Comparison of ENCODE assay signal across 2 cellular contexts in the genomic region with DNA sequence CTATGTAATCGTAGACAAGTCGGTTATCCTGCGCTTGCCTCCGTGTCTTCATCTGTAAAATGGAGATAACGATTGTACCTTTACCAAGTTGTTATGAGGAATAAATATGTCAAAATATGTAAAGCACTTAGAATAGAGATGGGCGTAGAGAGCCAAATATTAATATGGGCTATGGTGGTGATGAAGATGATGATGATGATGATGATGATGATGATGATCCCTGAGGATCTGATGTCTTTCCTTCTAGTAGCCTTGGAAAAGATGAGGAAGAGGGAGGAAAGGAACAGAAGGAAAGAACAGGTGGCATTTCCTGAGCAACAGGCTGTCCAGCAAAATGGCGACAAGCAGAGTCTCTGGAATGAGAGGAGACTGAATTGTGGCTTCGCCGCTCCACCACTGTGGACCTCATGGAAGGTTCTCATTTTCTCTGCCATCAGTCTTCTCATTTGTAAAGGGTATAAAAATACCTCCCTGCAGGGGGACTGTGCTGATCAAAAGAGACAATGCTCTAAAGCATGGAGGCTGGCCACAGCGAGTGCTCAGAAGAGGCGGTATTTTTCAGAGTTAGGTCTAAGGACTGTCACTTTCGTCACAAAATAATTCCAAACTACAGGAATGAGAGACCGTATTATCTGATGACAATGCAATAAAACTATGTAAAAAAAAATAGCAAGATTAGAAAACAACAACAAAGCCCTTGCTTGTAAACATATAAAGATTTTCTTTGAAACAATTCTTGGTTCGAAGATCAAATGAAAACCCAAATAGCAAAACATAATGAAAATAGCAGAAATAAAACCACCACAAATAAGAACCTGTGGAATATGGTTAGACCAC.
TF ChIP-seq lines count a peak whose summit lies in the region.

No MANE protein-coding gene starts in this region.

TF ChIP-seq in A549, 52 proteins besides CTCF, POLR2A, EP300 and RAD21 (continued from another document):
- peak; percentile 85 for TF ChIP-seq MAFK (IDR thresholded peaks at IDR 0.05; ENCODE audit: partially characterized antibody)

TF ChIP-seq in K562, 482 proteins besides CTCF, POLR2A, EP300 and RAD21 (continued from another document):
- peak; percentile 49; the same call in 1 of the 2 replicates for TF ChIP-seq ZNF316 (IDR thresholded peaks at IDR 0.05)
- TF ChIP-seq GATAD2A (IDR thresholded peaks at IDR 0.05): no peak
- TF ChIP-seq ZSCAN32 (CRISPR knock-in tag; IDR thresholded peaks at IDR 0.05): no peak
- TF ChIP-seq VEZF1 (CRISPR knock-in tag; IDR thresholded peaks at IDR 0.05): no peak
- TF ChIP-seq MAFF (IDR thresholded peaks at IDR 0.05; ENCODE audit: low read length): no peak
- no peak for TF ChIP-seq ESRRB (CRISPR knock-in tag; IDR thresholded peaks at IDR 0.05; ENCODE audit: borderline replicate concordance)
